17 cellular contexts compared by ENCODE assay signal in the genomic region with DNA sequence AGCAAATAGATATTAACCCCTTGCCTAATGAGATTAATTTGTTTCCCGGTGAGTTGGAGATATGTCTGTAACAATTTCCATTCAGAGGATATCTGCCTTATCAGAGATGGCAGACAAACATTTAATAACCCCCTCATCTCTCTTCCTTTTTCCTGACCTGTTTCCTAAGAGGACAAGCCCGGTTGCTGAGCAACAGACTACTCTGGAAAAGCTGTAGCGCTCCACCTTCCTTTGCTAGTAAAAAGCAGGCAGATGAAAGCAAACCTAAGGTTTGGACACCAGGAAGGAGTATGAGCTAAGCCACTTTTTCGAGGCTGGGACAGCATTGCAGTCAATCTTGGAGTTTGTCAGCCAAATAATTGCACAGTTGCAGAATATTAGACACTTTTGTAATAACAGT.
DNase-seq lines count a peak whose midpoint lies in the region; FAIRE-seq and TF ChIP-seq lines count a peak whose summit lies in the region.
"Had no signal": no experiment of that assay in that cellular context is flagged by ENCODE, and none has a peak within 500 bp of the region (broad histone marks: within the 10 kb centered on the region; RNA-seq: fewer than 3 reads in every experiment).

No MANE protein-coding gene starts in this region.

- no peak overlapping the region for H4K8ac ChIP-seq in neuronal stem cell (ENCODE audit: low read depth, low read length)

- no peaks in the 10 kb centered on the region for H3K36me3 ChIP-seq in endothelial cell of umbilical vein (ENCODE audit: control insufficient read depth in 2 of 2, extremely low read depth in 1 of 2, insufficient read depth in 2 of 2, low read length in 2 of 2)
- H3K36me3 ChIP-seq in neuronal stem cell (replicated peaks in 1 of 2; ENCODE audit: control insufficient read depth in 2 of 2, insufficient read depth in 2 of 2, low read length in 2 of 2): no peaks in the 10 kb centered on the region
- H3K36me3 ChIP-seq in MG63: no peaks in the 10 kb centered on the region
- H3K36me3 ChIP-seq: BLaER1 had no signal

- H2BK120ac ChIP-seq in neuronal stem cell (ENCODE audit: low read depth, low read length): no peak overlapping the region

- no peak for FAIRE-seq in endothelial cell of umbilical vein (lab: Jason Lieb, UNC)
- FAIRE-seq: H54 had no signal

- no peak overlapping the region for H3K14ac ChIP-seq in neuronal stem cell (ENCODE audit: low read length)

- H3K9ac ChIP-seq in endothelial cell of umbilical vein (replicated peaks; ENCODE audit: extremely low read depth, insufficient read depth, low read length): no peak overlapping the region
- no peak overlapping the region for H3K9ac ChIP-seq in neuronal stem cell (ENCODE audit: low read depth, low read length, poor library complexity)
- H3K9ac ChIP-seq: BLaER1 had no signal

- TF ChIP-seq CTCF in endothelial cell of umbilical vein (IDR thresholded peaks at IDR 0.05; ENCODE audit: extremely low read depth in 1 of 2, insufficient read depth in 1 of 2, low read depth in 1 of 2, low read length in 2 of 2): no peak

- WGBS in neuronal stem cell (ENCODE audit: extremely low coverage in 2 of 2, insufficient read length in 2 of 2, insufficient replicate concordance in 1 of 2), 2 donors: no CpG with 5 or more reads among the region's 4 CpGs

- no peak overlapping the region for H2BK12ac ChIP-seq in neuronal stem cell (ENCODE audit: low read length)

- H3K4me1 ChIP-seq in endothelial cell of umbilical vein (ENCODE audit: control insufficient read depth, extremely low read depth, insufficient read depth, low read length) (no peaks in the 10 kb centered on the region), neuronal stem cell (ENCODE audit: control insufficient read depth in 2 of 2, insufficient read depth in 1 of 2, low read depth in 1 of 2, low read length in 2 of 2) (no peaks in the 10 kb centered on the region)
- H3K4me1 ChIP-seq: BLaER1 had no signal

- CTCF ChIA-PET in endothelial cell of umbilical vein (lab: Charles Lee): no interaction called here

- H2BK15ac ChIP-seq in neuronal stem cell (ENCODE audit: low read length): no peak overlapping the region

- H3K27ac ChIP-seq in endothelial cell of umbilical vein (ENCODE audit: insufficient read depth, low read depth, low read length): no peak overlapping the region
- no peak overlapping the region for H3K27ac ChIP-seq in neuronal stem cell (replicated peaks; ENCODE audit: low read length)
- H3K27ac ChIP-seq: BLaER1, PC-9 had no signal

- no peaks in the 10 kb centered on the region for H3K79me1 ChIP-seq in neuronal stem cell (ENCODE audit: low read depth, low read length)

- POLR2A ChIA-PET in endothelial cell of umbilical vein (lab: Charles Lee): no interaction called here

- H3K9me3 ChIP-seq in endothelial cell of umbilical vein (replicated peaks; ENCODE audit: control insufficient read depth, insufficient read depth, low read length) (no peaks in the 10 kb centered on the region), neuronal stem cell (replicated peaks in 1 of 2; ENCODE audit: control insufficient read depth in 2 of 2, insufficient read depth in 1 of 2, low read depth in 1 of 2, low read length in 2 of 2) (no peaks in the 10 kb centered on the region), MG63 (no peaks in the 10 kb centered on the region)
- H3K9me3 ChIP-seq: BLaER1 had no signal

- H3K4me2 ChIP-seq in endothelial cell of umbilical vein (ENCODE audit: insufficient read depth, low read length) (no peak overlapping the region), neuronal stem cell (ENCODE audit: insufficient read depth, low read length, poor library complexity, severe bottlenecking) (no peak overlapping the region)
- H3K4me2 ChIP-seq: BLaER1, PC-9 had no signal

- no peaks in the 10 kb centered on the region for H3K9me1 ChIP-seq in endothelial cell of umbilical vein (replicated peaks; ENCODE audit: control insufficient read depth, extremely low read depth, insufficient read depth, low read length)

- H3K4me3 ChIP-seq in endothelial cell of umbilical vein (replicated peaks in 1 of 3; ENCODE audit: insufficient read depth in 1 of 3, low read depth in 1 of 3, low read length in 3 of 3) (no peak overlapping the region), neuronal stem cell (ENCODE audit: low read length in 2 of 2) (no peak overlapping the region), MG63 (no peak overlapping the region)
- H3K4me3 ChIP-seq: BLaER1, PC-9 had no signal

- no peak overlapping the region for H2BK5ac ChIP-seq in neuronal stem cell (ENCODE audit: low read length)

- H4K20me1 ChIP-seq in endothelial cell of umbilical vein (replicated peaks; ENCODE audit: control insufficient read depth, extremely low read depth, insufficient read depth, low read length): no peaks in the 10 kb centered on the region
- H4K20me1 ChIP-seq: BLaER1 had no signal

- DNase-seq in HT-29 (ENCODE audit: low spot score): peak; percentile 18
- DNase-seq in NCI-H2227 treated with DMSO at 0.1 percent for 48 hours (lab: John Stamatoyannopoulos, UW): peak; percentile 50
- DNase-seq in endothelial cell of umbilical vein (ENCODE audit: low read depth, low spot score): peak; percentile 24
- DNase-seq in neuronal stem cell (ENCODE audit: low spot score): no peak
- DNase-seq in activated CD4-positive, alpha-beta T cell treated with anti-CD3 and anti-CD28 coated beads, Interleukin-2, amount 50 U/mL, for 48 hours: no peak
- DNase-seq in MG63: no peak
- DNase-seq in NCI-H1092 (lab: John Stamatoyannopoulos, UW): no peak
- DNase-seq: CD8-positive, alpha-beta memory T cell; EL; Karpas-422; MV-4-11; NCI-H1694 treated with DMSO at 0.1 percent for 48 hours; NCI-H2171 treated with DMSO at 0.1 percent for 48 hours; NCI-H524 treated with DMSO at 0.1 percent for 48 hours; PC-9 had no signal

- H3K23ac ChIP-seq in neuronal stem cell (ENCODE audit: low read depth, low read length, poor library complexity): no peak overlapping the region

- dilution Hi-C loops in endothelial cell of umbilical vein (cut with MboI; ENCODE audit: extremely low pct_ligation_motif_present, low sequenced_read_pairs): no loop called here

- no TSS peak for BruUV-seq in endothelial cell of umbilical vein (replicated peaks; lab: Mats Ljungman, UMichigan)

- H3K79me2 ChIP-seq in endothelial cell of umbilical vein (ENCODE audit: control insufficient read depth, insufficient read depth, low read length): no peaks in the 10 kb centered on the region

- H2AK5ac ChIP-seq in neuronal stem cell (ENCODE audit: low read depth, low read length): no peak overlapping the region

- H4K91ac ChIP-seq in neuronal stem cell (ENCODE audit: low read depth, low read length, poor library complexity): no peak overlapping the region

- intact Hi-C loops in endothelial cell of umbilical vein (cut with micrococcal nuclease): no loop called here

- H2AFZ ChIP-seq in endothelial cell of umbilical vein (ENCODE audit: low read depth, low read length) (peak overlapping the region; percentile 66), neuronal stem cell (ENCODE audit: low read length) (peak overlapping the region; percentile 3)
- H2AFZ ChIP-seq: PC-9 had no signal

- H3K4ac ChIP-seq in neuronal stem cell (ENCODE audit: low read length): no peak overlapping the region

- H3K18ac ChIP-seq in neuronal stem cell (ENCODE audit: low read length): no peak overlapping the region

- no peak for TF ChIP-seq POLR2A in endothelial cell of umbilical vein (IDR thresholded peaks at IDR 0.05; ENCODE audit: low read depth, low read length)

- H3K27me3 ChIP-seq in endothelial cell of umbilical vein (ENCODE audit: control insufficient read depth in 2 of 2, insufficient read depth in 2 of 2, low read length in 2 of 2): no peaks in the 10 kb centered on the region
- H3K27me3 ChIP-seq in neuronal stem cell (ENCODE audit: control insufficient read depth in 3 of 3, insufficient read depth in 3 of 3, low read depth in 1 of 3, low read length in 3 of 3): no peaks in the 10 kb centered on the region
- no peaks in the 10 kb centered on the region for H3K27me3 ChIP-seq in MG63
- H3K27me3 ChIP-seq: BLaER1 had no signal

TF ChIP-seq in endothelial cell of umbilical vein, 7 proteins besides CTCF, POLR2A, EP300 and RAD21:
- no peak for TF ChIP-seq EZH2 (IDR thresholded peaks at IDR 0.05; ENCODE audit: borderline replicate concordance, low read depth, low read length, severe bottlenecking)
- TF ChIP-seq, protein P1, sequence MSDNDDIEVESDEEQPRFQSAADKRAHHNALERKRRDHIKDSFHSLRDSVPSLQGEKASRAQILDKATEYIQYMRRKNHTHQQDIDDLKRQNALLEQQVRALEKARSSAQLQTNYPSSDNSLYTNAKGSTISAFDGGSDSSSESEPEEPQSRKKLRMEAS (IDR thresholded peaks at IDR 0.05; ENCODE audit: insufficient read depth, insufficient read length): no peak

Comparison
In these comparisons a context has a peak if more than half of its experiments do, and no peak if none do; other contexts are left out.
1. DNase-seq: peak in HT-29 (single experiment), NCI-H2227 treated with DMSO at 0.1 percent for 48 hours (single experiment) and endothelial cell of umbilical vein (single experiment); none in neuronal stem cell (single experiment), activated CD4-positive, alpha-beta T cell treated with anti-CD3 and anti-CD28 coated beads, Interleukin-2, amount 50 U/mL, for 48 hours (0 of 2), MG63 (single experiment) and NCI-H1092 (single experiment).